Comparison of ENCODE assay signal across 1 cellular context in genomic region chr10:62047240-62047897, GRCh38.
A peak's percentile ranks its signal among the peaks of the same experiment; 100 is the strongest.
TF ChIP-seq lines count a peak whose summit lies in the region.

No MANE protein-coding gene starts in this region.

TF ChIP-seq in HepG2, 621 proteins besides CTCF, POLR2A, EP300 and RAD21 (continued from another document):
- TF ChIP-seq ZNF646 (CRISPR knock-in tag; IDR thresholded peaks at IDR 0.05) (0 out of 2 replicates have a peak, but pooled peaks have one; percentile 12), SMAD3 (CRISPR knock-in tag; IDR thresholded peaks at IDR 0.05) (0 out of 2 replicates have a peak, but pooled peaks have one; percentile 9), TBP (CRISPR knock-in tag; IDR thresholded peaks at IDR 0.05) (no peak), ZNF326 (CRISPR knock-in tag; IDR thresholded peaks at IDR 0.05; ENCODE audit: borderline replicate concordance) (no peak)
